16 cellular contexts compared by ENCODE assay signal in the genomic region with DNA sequence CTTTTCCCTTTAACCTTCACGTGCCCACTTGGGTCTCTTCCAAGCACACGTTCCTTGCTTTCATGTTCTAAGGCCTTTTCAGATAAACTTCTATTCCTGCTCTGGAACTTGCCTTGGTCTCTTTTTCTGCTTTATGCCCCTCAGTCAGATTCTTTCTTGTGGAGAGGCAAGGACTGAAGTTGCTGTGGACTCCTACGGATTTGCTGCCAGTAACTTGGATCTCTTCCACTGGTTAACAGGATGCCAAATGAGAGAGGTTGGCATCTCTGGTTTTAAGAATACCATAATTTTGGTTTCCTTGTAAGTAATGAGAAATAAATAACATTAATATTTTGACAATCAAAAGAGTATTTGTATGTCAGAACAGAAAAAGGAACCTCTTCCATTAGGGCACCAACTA.
"Had no signal": no experiment of that assay in that cellular context is flagged by ENCODE, and none has a peak within 500 bp of the region (broad histone marks: within the 10 kb centered on the region; RNA-seq: fewer than 3 reads in every experiment).

No MANE protein-coding gene starts in this region.

- H3K9me3 ChIP-seq: neutrophil, pancreas, right lobe of liver, upper lobe of left lung had no signal

- H3K27me3 ChIP-seq: neutrophil, pancreas, right lobe of liver, upper lobe of left lung had no signal

- H3K27ac ChIP-seq: epithelial cell of prostate, neutrophil, pancreas, right lobe of liver, upper lobe of left lung had no signal

- H3K4me1 ChIP-seq: pancreas, upper lobe of left lung had no signal

- H3K4me3 ChIP-seq: pancreas, right lobe of liver, upper lobe of left lung had no signal

- ATAC-seq: activated CD4-positive, CD25-positive, alpha-beta regulatory T cell treated with anti-CD3 and anti-CD28 coated beads, Interleukin-2, amount 50 U/mL, for 24 hours; activated T-cell treated with anti-CD3 and anti-CD28 coated beads, Interleukin-2, amount 50 U/mL, for 72 hours; natural killer cell; pancreas; right lobe of liver had no signal

- DNase-seq: activated CD4-positive, alpha-beta T cell treated with anti-CD3 and anti-CD28 coated beads, Interleukin-2, amount 10 ng/mL, durations not matched to agents 7 days and 5 days; activated CD8-positive, alpha-beta memory T cell treated with anti-CD3 and anti-CD28 coated beads for 24 hours; activated gamma-delta T cell; activated T-cell treated with anti-CD3 and anti-CD28 coated beads, Interleukin-2, amount 50 U/mL, for 72 hours; endodermal cell; foreskin melanocyte; natural killer cell; pancreas; right lobe of liver; small intestine; stimulated activated CD4-positive, alpha-beta T cell treated with anti-CD3 and anti-CD28 coated beads, Interleukin-15, amount 100 ng/mL, for 24 hours; stimulated activated CD4-positive, alpha-beta T cell treated with anti-CD3 and anti-CD28 coated beads, Interleukin-2, amount 100 ng/mL, for 48 hours; upper lobe of left lung had no signal

- H3K36me3 ChIP-seq: neutrophil, pancreas, right lobe of liver, upper lobe of left lung had no signal
